2 cellular contexts compared by ENCODE assay signal in the genomic region with DNA sequence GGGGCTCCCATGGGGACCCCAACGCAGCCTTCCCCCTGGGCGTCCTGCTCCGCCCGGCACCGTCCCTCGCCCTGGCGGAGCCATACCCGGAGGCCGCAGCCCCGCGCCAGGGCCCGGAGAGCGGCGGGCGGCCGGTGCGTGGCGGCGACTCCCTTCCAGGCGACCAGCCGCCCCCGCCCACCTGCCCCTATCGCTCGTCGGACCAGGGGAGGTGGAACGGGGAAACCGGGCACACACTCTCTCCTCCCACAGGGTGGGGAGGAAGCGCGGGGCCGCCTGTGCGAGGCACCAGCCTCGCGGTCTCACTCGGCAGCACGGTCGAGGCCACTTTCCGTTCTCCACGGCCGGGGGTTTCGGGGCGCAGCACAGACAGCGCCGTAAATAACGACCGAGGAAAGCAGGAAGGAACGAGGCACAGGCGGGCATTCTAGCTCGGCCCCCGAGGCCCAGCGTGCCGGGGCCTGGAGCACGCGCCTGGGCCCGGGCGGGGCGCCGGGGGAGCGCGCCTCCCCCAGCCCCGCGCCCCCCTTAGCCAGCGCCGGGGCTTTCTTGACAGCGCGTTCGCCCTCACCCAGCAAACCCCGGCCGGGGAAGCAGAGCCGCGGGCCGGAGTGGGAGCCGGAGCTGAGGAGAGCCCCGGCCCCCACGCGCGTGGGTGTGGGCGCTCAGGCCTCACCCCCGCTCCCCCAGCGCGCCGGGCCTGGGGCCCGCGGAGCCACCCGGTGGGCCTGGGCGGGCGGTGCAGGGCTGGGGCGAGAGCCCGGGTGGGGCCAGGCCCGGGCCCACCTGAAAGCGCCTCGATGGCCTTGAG.
A peak's percentile ranks its signal among the peaks of the same experiment; 100 is the strongest.
TF ChIP-seq lines count a peak whose summit lies in the region.

No MANE protein-coding gene starts in this region.

TF ChIP-seq in A549, 52 proteins besides CTCF, POLR2A, EP300 and RAD21:
- TF ChIP-seq, protein P1, sequence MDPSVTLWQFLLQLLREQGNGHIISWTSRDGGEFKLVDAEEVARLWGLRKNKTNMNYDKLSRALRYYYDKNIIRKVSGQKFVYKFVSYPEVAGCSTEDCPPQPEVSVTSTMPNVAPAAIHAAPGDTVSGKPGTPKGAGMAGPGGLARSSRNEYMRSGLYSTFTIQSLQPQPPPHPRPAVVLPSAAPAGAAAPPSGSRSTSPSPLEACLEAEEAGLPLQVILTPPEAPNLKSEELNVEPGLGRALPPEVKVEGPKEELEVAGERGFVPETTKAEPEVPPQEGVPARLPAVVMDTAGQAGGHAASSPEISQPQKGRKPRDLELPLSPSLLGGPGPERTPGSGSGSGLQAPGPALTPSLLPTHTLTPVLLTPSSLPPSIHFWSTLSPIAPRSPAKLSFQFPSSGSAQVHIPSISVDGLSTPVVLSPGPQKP (IDR thresholded peaks at IDR 0.05; ENCODE audit: low read depth, low read length) = no peak
- TF ChIP-seq RNF2 (IDR thresholded peaks at IDR 0.05; ENCODE audit: borderline replicate concordance, low read depth) (no peak), SMC3 (IDR thresholded peaks at IDR 0.05) (no peak), PHF8 (IDR thresholded peaks at IDR 0.05; ENCODE audit: borderline replicate concordance, low read depth) (peak; percentile 29; the same call in 1 of the 2 replicates), MAX (IDR thresholded peaks at IDR 0.05) (peak; percentile 38; the same call in 1 of the 2 replicates), EHMT2 (IDR thresholded peaks at IDR 0.05; ENCODE audit: low read depth) (no peak), MYC (IDR thresholded peaks at IDR 0.05; ENCODE audit: borderline replicate concordance, low read length) (no peak), ZFP36 (IDR thresholded peaks at IDR 0.05; ENCODE audit: borderline replicate concordance, partially characterized antibody) (no peak), HDAC2 (IDR thresholded peaks at IDR 0.05) (no peak), RFX5 (IDR thresholded peaks at IDR 0.05) (no peak), BHLHE40 (IDR thresholded peaks at IDR 0.05; ENCODE audit: low read depth, low read length) (no peak)
- TF ChIP-seq, protein P2, sequence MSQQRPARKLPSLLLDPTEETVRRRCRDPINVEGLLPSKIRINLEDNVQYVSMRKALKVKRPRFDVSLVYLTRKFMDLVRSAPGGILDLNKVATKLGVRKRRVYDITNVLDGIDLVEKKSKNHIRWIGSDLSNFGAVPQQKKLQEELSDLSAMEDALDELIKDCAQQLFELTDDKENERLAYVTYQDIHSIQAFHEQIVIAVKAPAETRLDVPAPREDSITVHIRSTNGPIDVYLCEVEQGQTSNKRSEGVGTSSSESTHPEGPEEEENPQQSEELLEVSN (IDR thresholded peaks at IDR 0.05; ENCODE audit: borderline replicate concordance, low read depth) = 0 out of 2 replicates have a peak, but pooled peaks have one; percentile 23
- TF ChIP-seq, protein P3, sequence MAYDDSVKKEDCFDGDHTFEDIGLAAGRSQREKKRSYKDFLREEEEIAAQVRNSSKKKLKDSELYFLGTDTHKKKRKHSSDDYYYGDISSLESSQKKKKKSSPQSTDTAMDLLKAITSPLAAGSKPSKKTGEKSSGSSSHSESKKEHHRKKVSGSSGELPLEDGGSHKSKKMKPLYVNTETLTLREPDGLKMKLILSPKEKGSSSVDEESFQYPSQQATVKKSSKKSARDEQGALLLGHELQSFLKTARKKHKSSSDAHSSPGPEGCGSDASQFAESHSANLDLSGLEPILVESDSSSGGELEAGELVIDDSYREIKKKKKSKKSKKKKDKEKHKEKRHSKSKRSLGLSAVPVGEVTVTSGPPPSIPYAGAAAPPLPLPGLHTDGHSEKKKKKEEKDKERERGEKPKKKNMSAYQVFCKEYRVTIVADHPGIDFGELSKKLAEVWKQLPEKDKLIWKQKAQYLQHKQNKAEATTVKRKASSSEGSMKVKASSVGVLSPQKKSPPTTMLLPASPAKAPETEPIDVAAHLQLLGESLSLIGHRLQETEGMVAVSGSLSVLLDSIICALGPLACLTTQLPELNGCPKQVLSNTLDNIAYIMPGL (CRISPR knock-in tag; IDR thresholded peaks at IDR 0.05; ENCODE audit: borderline replicate concordance) = no peak

TF ChIP-seq in GM12878, 131 proteins besides CTCF, POLR2A, EP300 and RAD21 (continued from another document and continues in another):
- TF ChIP-seq, protein P4, sequence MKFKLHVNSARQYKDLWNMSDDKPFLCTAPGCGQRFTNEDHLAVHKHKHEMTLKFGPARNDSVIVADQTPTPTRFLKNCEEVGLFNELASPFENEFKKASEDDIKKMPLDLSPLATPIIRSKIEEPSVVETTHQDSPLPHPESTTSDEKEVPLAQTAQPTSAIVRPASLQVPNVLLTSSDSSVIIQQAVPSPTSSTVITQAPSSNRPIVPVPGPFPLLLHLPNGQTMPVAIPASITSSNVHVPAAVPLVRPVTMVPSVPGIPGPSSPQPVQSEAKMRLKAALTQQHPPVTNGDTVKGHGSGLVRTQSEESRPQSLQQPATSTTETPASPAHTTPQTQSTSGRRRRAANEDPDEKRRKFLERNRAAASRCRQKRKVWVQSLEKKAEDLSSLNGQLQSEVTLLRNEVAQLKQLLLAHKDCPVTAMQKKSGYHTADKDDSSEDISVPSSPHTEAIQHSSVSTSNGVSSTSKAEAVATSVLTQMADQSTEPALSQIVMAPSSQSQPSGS (IDR thresholded peaks at IDR 0.05; ENCODE audit: low read length) = no peak
- TF ChIP-seq, protein P5, sequence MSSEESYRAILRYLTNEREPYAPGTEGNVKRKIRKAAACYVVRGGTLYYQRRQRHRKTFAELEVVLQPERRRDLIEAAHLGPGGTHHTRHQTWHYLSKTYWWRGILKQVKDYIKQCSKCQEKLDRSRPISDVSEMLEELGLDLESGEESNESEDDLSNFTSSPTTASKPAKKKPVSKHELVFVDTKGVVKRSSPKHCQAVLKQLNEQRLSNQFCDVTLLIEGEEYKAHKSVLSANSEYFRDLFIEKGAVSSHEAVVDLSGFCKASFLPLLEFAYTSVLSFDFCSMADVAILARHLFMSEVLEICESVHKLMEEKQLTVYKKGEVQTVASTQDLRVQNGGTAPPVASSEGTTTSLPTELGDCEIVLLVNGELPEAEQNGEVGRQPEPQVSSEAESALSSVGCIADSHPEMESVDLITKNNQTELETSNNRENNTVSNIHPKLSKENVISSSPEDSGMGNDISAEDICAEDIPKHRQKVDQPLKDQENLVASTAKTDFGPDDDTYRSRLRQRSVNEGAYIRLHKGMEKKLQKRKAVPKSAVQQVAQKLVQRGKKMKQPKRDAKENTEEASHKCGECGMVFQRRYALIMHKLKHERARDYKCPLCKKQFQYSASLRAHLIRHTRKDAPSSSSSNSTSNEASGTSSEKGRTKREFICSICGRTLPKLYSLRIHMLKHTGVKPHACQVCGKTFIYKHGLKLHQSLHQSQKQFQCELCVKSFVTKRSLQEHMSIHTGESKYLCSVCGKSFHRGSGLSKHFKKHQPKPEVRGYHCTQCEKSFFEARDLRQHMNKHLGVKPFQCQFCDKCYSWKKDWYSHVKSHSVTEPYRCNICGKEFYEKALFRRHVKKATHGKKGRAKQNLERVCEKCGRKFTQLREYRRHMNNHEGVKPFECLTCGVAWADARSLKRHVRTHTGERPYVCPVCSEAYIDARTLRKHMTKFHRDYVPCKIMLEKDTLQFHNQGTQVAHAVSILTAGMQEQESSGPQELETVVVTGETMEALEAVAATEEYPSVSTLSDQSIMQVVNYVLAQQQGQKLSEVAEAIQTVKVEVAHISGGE (CRISPR knock-in tag; IDR thresholded peaks at IDR 0.05) = no peak
- TF ChIP-seq FOXK2 (IDR thresholded peaks at IDR 0.05) (no peak), CBFB (IDR thresholded peaks at IDR 0.05; ENCODE audit: low read depth) (no peak), USF2 (IDR thresholded peaks at IDR 0.05; ENCODE audit: borderline replicate concordance, low read depth, low read length) (no peak), PAX8 (IDR thresholded peaks at IDR 0.05) (no peak), EZH2 (IDR thresholded peaks at IDR 0.05; ENCODE audit: borderline replicate concordance, control insufficient read depth, low read depth, low read length) (no peak), RB1 (IDR thresholded peaks at IDR 0.05; ENCODE audit: borderline replicate concordance) (0 out of 2 replicates have a peak, but pooled peaks have one; percentile 15), SUZ12 (IDR thresholded peaks at IDR 0.05; ENCODE audit: unreplicated experiment) (no peak), MXI1 (IDR thresholded peaks at IDR 0.05; ENCODE audit: low read depth, low read length) (peak; percentile 45; the same call in 1 of the 2 replicates), USF1 (IDR thresholded peaks at IDR 0.05; ENCODE audit: borderline replicate concordance, extremely low read length, insufficient read depth, low read depth, low read length) (no peak), MEF2A (IDR thresholded peaks at IDR 0.05; ENCODE audit: insufficient read depth, low read depth, low read length) (no peak), CHD2 (IDR thresholded peaks at IDR 0.05; ENCODE audit: borderline replicate concordance, low read depth, low read length) (no peak; the same call in 1 of the 2 replicates), FOS (IDR thresholded peaks at IDR 0.05; ENCODE audit: borderline replicate concordance, extremely low read depth, insufficient read length) (no peak), ZNF274 (IDR thresholded peaks at IDR 0.05; ENCODE audit: insufficient read depth, insufficient read length) (no peak), ESRRA (IDR thresholded peaks at IDR 0.05; ENCODE audit: low read length) (no peak), YBX1 (IDR thresholded peaks at IDR 0.05) (no peak), SREBF2 (IDR thresholded peaks at IDR 0.05; ENCODE audit: low read length) (no peak), RUNX3 (IDR thresholded peaks at IDR 0.05; ENCODE audit: low read length) (no peak), ZZZ3 (IDR thresholded peaks at IDR 0.05; ENCODE audit: control insufficient read depth, insufficient read length, low read depth) (no peak), SMAD1 (IDR thresholded peaks at IDR 0.05; ENCODE audit: low read depth, partially characterized antibody) (no peak), JUNB (IDR thresholded peaks at IDR 0.05) (no peak)
- TF ChIP-seq, protein P6, sequence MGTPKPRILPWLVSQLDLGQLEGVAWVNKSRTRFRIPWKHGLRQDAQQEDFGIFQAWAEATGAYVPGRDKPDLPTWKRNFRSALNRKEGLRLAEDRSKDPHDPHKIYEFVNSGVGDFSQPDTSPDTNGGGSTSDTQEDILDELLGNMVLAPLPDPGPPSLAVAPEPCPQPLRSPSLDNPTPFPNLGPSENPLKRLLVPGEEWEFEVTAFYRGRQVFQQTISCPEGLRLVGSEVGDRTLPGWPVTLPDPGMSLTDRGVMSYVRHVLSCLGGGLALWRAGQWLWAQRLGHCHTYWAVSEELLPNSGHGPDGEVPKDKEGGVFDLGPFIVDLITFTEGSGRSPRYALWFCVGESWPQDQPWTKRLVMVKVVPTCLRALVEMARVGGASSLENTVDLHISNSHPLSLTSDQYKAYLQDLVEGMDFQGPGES (IDR thresholded peaks at IDR 0.05) = no peak
- TF ChIP-seq, protein P7, sequence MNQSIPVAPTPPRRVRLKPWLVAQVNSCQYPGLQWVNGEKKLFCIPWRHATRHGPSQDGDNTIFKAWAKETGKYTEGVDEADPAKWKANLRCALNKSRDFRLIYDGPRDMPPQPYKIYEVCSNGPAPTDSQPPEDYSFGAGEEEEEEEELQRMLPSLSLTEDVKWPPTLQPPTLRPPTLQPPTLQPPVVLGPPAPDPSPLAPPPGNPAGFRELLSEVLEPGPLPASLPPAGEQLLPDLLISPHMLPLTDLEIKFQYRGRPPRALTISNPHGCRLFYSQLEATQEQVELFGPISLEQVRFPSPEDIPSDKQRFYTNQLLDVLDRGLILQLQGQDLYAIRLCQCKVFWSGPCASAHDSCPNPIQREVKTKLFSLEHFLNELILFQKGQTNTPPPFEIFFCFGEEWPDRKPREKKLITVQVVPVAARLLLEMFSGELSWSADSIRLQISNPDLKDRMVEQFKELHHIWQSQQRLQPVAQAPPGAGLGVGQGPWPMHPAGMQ (IDR thresholded peaks at IDR 0.05; ENCODE audit: borderline replicate concordance) = no peak
- TF ChIP-seq, protein P8, sequence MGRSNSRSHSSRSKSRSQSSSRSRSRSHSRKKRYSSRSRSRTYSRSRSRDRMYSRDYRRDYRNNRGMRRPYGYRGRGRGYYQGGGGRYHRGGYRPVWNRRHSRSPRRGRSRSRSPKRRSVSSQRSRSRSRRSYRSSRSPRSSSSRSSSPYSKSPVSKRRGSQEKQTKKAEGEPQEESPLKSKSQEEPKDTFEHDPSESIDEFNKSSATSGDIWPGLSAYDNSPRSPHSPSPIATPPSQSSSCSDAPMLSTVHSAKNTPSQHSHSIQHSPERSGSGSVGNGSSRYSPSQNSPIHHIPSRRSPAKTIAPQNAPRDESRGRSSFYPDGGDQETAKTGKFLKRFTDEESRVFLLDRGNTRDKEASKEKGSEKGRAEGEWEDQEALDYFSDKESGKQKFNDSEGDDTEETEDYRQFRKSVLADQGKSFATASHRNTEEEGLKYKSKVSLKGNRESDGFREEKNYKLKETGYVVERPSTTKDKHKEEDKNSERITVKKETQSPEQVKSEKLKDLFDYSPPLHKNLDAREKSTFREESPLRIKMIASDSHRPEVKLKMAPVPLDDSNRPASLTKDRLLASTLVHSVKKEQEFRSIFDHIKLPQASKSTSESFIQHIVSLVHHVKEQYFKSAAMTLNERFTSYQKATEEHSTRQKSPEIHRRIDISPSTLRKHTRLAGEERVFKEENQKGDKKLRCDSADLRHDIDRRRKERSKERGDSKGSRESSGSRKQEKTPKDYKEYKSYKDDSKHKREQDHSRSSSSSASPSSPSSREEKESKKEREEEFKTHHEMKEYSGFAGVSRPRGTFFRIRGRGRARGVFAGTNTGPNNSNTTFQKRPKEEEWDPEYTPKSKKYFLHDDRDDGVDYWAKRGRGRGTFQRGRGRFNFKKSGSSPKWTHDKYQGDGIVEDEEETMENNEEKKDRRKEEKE (IDR thresholded peaks at IDR 0.05) = no peak
